Comparison of ENCODE assay signal across 8 cellular contexts in genomic region chr6:105431226-105431625, GRCh38. TPM values are rescaled to one million over a fixed set of nuclear protein-coding genes. Genes with fewer than 3 reads are reported as not detected.
DNase-seq lines count a peak whose midpoint lies in the region; ATAC-seq, FAIRE-seq and TF ChIP-seq lines count a peak whose summit lies in the region.

No MANE protein-coding gene starts in this region.

- H3K9ac ChIP-seq in mesenchymal stem cell (ENCODE audit: low read length) = peak overlapping the region; percentile 33

- no peak overlapping the region for H3K4ac ChIP-seq in mesenchymal stem cell (ENCODE audit: low read depth in 1 of 2, low read length in 2 of 2)

- ATAC-seq in GM19395 (IDR thresholded peaks at IDR 0.05; ENCODE audit: unreplicated experiment) (no peak), GM21528 (IDR thresholded peaks at IDR 0.05; ENCODE audit: low FRiP score, unreplicated experiment) (no peak), HG03460 (IDR thresholded peaks at IDR 0.05; ENCODE audit: unreplicated experiment) (no peak)

- no peaks in the 10 kb centered on the region for H3K79me1 ChIP-seq in mesenchymal stem cell (replicated peaks; ENCODE audit: low read length, poor library complexity, severe bottlenecking)

- no peaks in the 10 kb centered on the region for H3K36me3 ChIP-seq in bronchial epithelial cell (ENCODE audit: control insufficient read depth, insufficient read depth, low read length)
- H3K36me3 ChIP-seq in mesenchymal stem cell (ENCODE audit: control insufficient read depth in 1 of 2, insufficient read depth in 2 of 2, low read depth in 1 of 2, low read length in 2 of 2) = no peaks in the 10 kb centered on the region

- FAIRE-seq in GM18507 (lab: Jason Lieb, UNC) = peak; percentile 68
- no peak for FAIRE-seq in bronchial epithelial cell (lab: Jason Lieb, UNC)

- H3K4me1 ChIP-seq in mesenchymal stem cell (ENCODE audit: control insufficient read depth, insufficient read depth, low read depth, low read length) = peaks cover 10% of the 10 kb centered on the region

- no peak overlapping the region for H3K4me2 ChIP-seq in mesenchymal stem cell (ENCODE audit: low read length, poor library complexity, severe bottlenecking)

- H4K91ac ChIP-seq in mesenchymal stem cell (ENCODE audit: low read length) = no peak overlapping the region

- no peak overlapping the region for H2AK5ac ChIP-seq in mesenchymal stem cell (ENCODE audit: low read length, severe bottlenecking)

- H2AFZ ChIP-seq in mesenchymal stem cell (ENCODE audit: low read depth, low read length) = no peak overlapping the region

- WGBS in mesenchymal stem cell = 14% methylated on average over 2 of the region's 2 CpGs

- H4K8ac ChIP-seq in mesenchymal stem cell (ENCODE audit: low read length) = no peak overlapping the region

- no peak overlapping the region for H3K23ac ChIP-seq in mesenchymal stem cell (ENCODE audit: low read length in 2 of 2)

- H2BK120ac ChIP-seq in mesenchymal stem cell (ENCODE audit: low read depth, low read length) = no peak overlapping the region

- no peak overlapping the region for H3K18ac ChIP-seq in mesenchymal stem cell (ENCODE audit: low read depth in 1 of 2, low read length in 2 of 2)

- no peak overlapping the region for H2BK5ac ChIP-seq in mesenchymal stem cell (ENCODE audit: low read depth, low read length, poor library complexity, severe bottlenecking)

- peak overlapping the region in 1 of 2 experiments; percentile 54 for H2BK12ac ChIP-seq in mesenchymal stem cell (ENCODE audit: low read length in 2 of 2)

- no peak overlapping the region for H2BK15ac ChIP-seq in mesenchymal stem cell (ENCODE audit: low read depth, poor library complexity, severe bottlenecking)

- no peak overlapping the region for H3K14ac ChIP-seq in mesenchymal stem cell (ENCODE audit: low read length in 2 of 2)

- H3K4me3 ChIP-seq in bronchial epithelial cell (ENCODE audit: low read depth, low read length) (no peak overlapping the region), mesenchymal stem cell (ENCODE audit: insufficient read depth in 1 of 2, low read depth in 1 of 2, low read length in 2 of 2) (no peak overlapping the region)

- H3K27ac ChIP-seq in C4-2B = no peak overlapping the region
- no peak overlapping the region for H3K27ac ChIP-seq in mesenchymal stem cell (ENCODE audit: low read length, poor library complexity, severe bottlenecking)

- TF ChIP-seq CTCF in C4-2B (conservative IDR thresholded peaks at IDR 0.05) (peak; percentile 66), bronchial epithelial cell (IDR thresholded peaks at IDR 0.05; ENCODE audit: insufficient read depth, low read length, severe bottlenecking) (peak; percentile 29)

- DNase-seq in GM18507 (ENCODE audit: extremely low spot score, insufficient read length, low read depth) (no peak), NCI-H345 treated with DMSO at 0.1 percent for 48 hours (lab: John Stamatoyannopoulos, UW; ENCODE audit: unreplicated experiment) (peak; percentile 11), bronchial epithelial cell (ENCODE audit: low read depth) (peak; percentile 66), mesenchymal stem cell (peak; percentile 56)

- no peaks in the 10 kb centered on the region for H3K9me3 ChIP-seq in mesenchymal stem cell (ENCODE audit: control insufficient read depth, low read length)

- no peaks in the 10 kb centered on the region for H3K27me3 ChIP-seq in bronchial epithelial cell (ENCODE audit: control insufficient read depth, insufficient read depth, low read length)
- no peaks in the 10 kb centered on the region for H3K27me3 ChIP-seq in mesenchymal stem cell (ENCODE audit: control insufficient read depth in 1 of 2, insufficient read depth in 1 of 2, low read length in 2 of 2)

RNA-seq across cellular contexts. Expression of gene PREP, which starts 28.3 kb away (rescaled TPM):
- 30.5 and 32.1 TPM in 2 replicates for total RNA-seq in bronchial epithelial cell
- 26.7 TPM for polyA plus RNA-seq in mesenchymal stem cell (2013, experiment 1 of 2)
- 27.1 TPM for polyA plus RNA-seq in mesenchymal stem cell (2013, experiment 2 of 2)
